ENCODE assay signal across 27 cellular contexts in genomic region chr2:229734410-229734809, GRCh38. TPM values are rescaled to one million over a fixed set of nuclear protein-coding genes. Genes with fewer than 3 reads are reported as not detected.
"Had no signal": no experiment of that assay in that cellular context is flagged by ENCODE, and none has a peak within 500 bp of the region (broad histone marks: within the 10 kb centered on the region; RNA-seq: fewer than 3 reads in every experiment).

No MANE protein-coding gene starts in this region.

- H3K4me3 ChIP-seq: SJSA1 had no signal

- H3K27ac Mint-ChIP-seq: activated CD4-positive, alpha-beta memory T cell treated with anti-CD3 and anti-CD28 coated beads for 36 hours; activated CD4-positive, alpha-beta T cell treated with anti-CD3 and anti-CD28 coated beads, Interleukin-2, amount 10 ng/mL, durations not matched to agents 7 days and 5 days; activated naive CD4-positive, alpha-beta T cell treated with anti-CD3 and anti-CD28 coated beads for 36 hours; activated naive CD8-positive, alpha-beta T cell; activated T-helper 17 cell treated with anti-CD3 and anti-CD28 coated beads, Interleukin-2, amount 50 U/mL, for 72 hours; brain; T-helper 17 cell had no signal

- ATAC-seq: activated T-helper 17 cell treated with anti-CD3 and anti-CD28 coated beads, Interleukin-2, amount 50 U/mL, for 72 hours; PC-3; T-helper 17 cell had no signal

- DNase-seq: activated CD4-positive, alpha-beta memory T cell treated with anti-CD3 and anti-CD28 coated beads for 36 hours; activated CD4-positive, alpha-beta T cell treated with anti-CD3 and anti-CD28 coated beads, Interleukin-2, amount 10 ng/mL, durations not matched to agents 7 days and 5 days; activated CD4-positive, CD25-positive, alpha-beta regulatory T cell; activated gamma-delta T cell; activated naive CD4-positive, alpha-beta T cell treated with anti-CD3 and anti-CD28 coated beads for 36 hours; activated T-cell treated with anti-CD3 and anti-CD28 coated beads for 4 hours; activated T-cell treated with anti-CD3 and anti-CD28 coated beads, Interleukin-2, amount 50 U/mL, for 48 hours; amygdala; MV-4-11; NCI-H1092 treated with DMSO at 0.1 percent for 48 hours; NCI-H1417 treated with DMSO at 0.1 percent for 48 hours; NCI-H1694; NCI-H2029; NCI-H2107; NCI-H2171 treated with DMSO at 0.1 percent for 48 hours; NCI-H226; NCI-H526; PC-3; SHP77; T-helper 17 cell; T-helper 9 cell had no signal

- H3K36me3 ChIP-seq: SJSA1 had no signal

- H3K4me3 Mint-ChIP-seq: activated CD4-positive, alpha-beta memory T cell treated with anti-CD3 and anti-CD28 coated beads for 36 hours; activated CD4-positive, alpha-beta T cell treated with anti-CD3 and anti-CD28 coated beads, Interleukin-2, amount 10 ng/mL, durations not matched to agents 7 days and 5 days; activated naive CD4-positive, alpha-beta T cell treated with anti-CD3 and anti-CD28 coated beads for 36 hours; activated naive CD8-positive, alpha-beta T cell; activated T-helper 17 cell treated with anti-CD3 and anti-CD28 coated beads, Interleukin-2, amount 50 U/mL, for 72 hours; brain; central memory CD8-positive, alpha-beta T cell; T-helper 17 cell had no signal

- H3K4me1 Mint-ChIP-seq: activated CD4-positive, alpha-beta T cell treated with anti-CD3 and anti-CD28 coated beads, Interleukin-2, amount 10 ng/mL, durations not matched to agents 7 days and 5 days; activated T-helper 17 cell treated with anti-CD3 and anti-CD28 coated beads, Interleukin-2, amount 50 U/mL, for 72 hours; brain; central memory CD8-positive, alpha-beta T cell; T-helper 17 cell had no signal

- H3K27me3 Mint-ChIP-seq: activated CD4-positive, alpha-beta memory T cell treated with anti-CD3 and anti-CD28 coated beads for 36 hours; activated naive CD8-positive, alpha-beta T cell; brain had no signal

- H3K27ac ChIP-seq: SJSA1 had no signal

- H3K27me3 ChIP-seq: SJSA1 had no signal

- H3K36me3 Mint-ChIP-seq: brain had no signal

RNA-seq across cellular contexts. Expression of gene DNER, which starts 20.1 kb away (rescaled TPM):
- total RNA-seq: activated CD4-positive, alpha-beta memory T cell treated with anti-CD3 and anti-CD28 coated beads for 36 hours; activated CD4-positive, alpha-beta T cell treated with anti-CD3 and anti-CD28 coated beads, Interleukin-2, amount 10 ng/mL, durations not matched to agents 7 days and 5 days; activated CD8-positive, alpha-beta memory T cell treated with anti-CD3 and anti-CD28 coated beads for 36 hours; activated naive CD4-positive, alpha-beta T cell treated with anti-CD3 and anti-CD28 coated beads for 36 hours; activated T-helper 17 cell treated with anti-CD3 and anti-CD28 coated beads, Interleukin-2, amount 50 U/mL, for 72 hours had no signal
